11 cellular contexts compared by ENCODE assay signal in genomic region chr6:68468244-68468884, GRCh38.
DNase-seq lines count a peak whose midpoint lies in the region; ATAC-seq, FAIRE-seq and TF ChIP-seq lines count a peak whose summit lies in the region.
"Had no signal": no experiment of that assay in that cellular context is flagged by ENCODE, and none has a peak within 500 bp of the region (broad histone marks: within the 10 kb centered on the region; RNA-seq: fewer than 3 reads in every experiment).

No MANE protein-coding gene starts in this region.

- no peak for DNase-seq in D721Med (ENCODE audit: insufficient read length, low spot score)
- peak; percentile 11 for DNase-seq in HEK293T (ENCODE audit: extremely low spot score)
- peak; percentile 41 for DNase-seq in SK-MEL-5 (ENCODE audit: low read depth, low spot score)
- DNase-seq in fibroblast of pulmonary artery (ENCODE audit: low read depth): peak; percentile 2
- no peak for DNase-seq in cortex of kidney (lab: John Stamatoyannopoulos, UW)
- no peak for DNase-seq in Kasumi-1 (lab: John Stamatoyannopoulos, UW)
- no peak for DNase-seq in T-helper 9 cell
- DNase-seq in upper lobe of left lung: no peak
- DNase-seq: activated T-cell treated with anti-CD3 and anti-CD28 coated beads, Interleukin-2, amount 50 U/mL, for 72 hours; central memory CD4-positive, alpha-beta T cell; NCI-H1436 treated with DMSO at 0.1 percent for 48 hours had no signal

- in situ Hi-C loops in SK-MEL-5 (cut with HindIII; ENCODE audit: low pct_unique_long_range_greater_than_20kb, low sequenced_read_pairs): no loop called here

- 38 to 50% methylated on average over 4 of the region's 4 CpGs for WGBS in upper lobe of left lung, 2 donors

- POLR2A ChIA-PET in HEK293T (lab: Yijun Ruan, JAX): no interaction called here

- H3K4me3 ChIP-seq in fibroblast of pulmonary artery (replicated peaks; ENCODE audit: low read depth, low read length): no peak overlapping the region
- no peak overlapping the region for H3K4me3 ChIP-seq in upper lobe of left lung

- H3K9me3 ChIP-seq in upper lobe of left lung: no peaks in the 10 kb centered on the region

- ATAC-seq in upper lobe of left lung (ENCODE audit: low FRiP score in 2 of 2): no peak
- ATAC-seq: activated T-cell treated with anti-CD3 and anti-CD28 coated beads, Interleukin-2, amount 50 U/mL, for 72 hours had no signal

- TF ChIP-seq EP300 in upper lobe of left lung (IDR thresholded peaks at IDR 0.05): no peak

- no peak overlapping the region for H3K27ac ChIP-seq in upper lobe of left lung

- H3K36me3 ChIP-seq in upper lobe of left lung: no peaks in the 10 kb centered on the region

- FAIRE-seq in D721Med (lab: Jason Lieb, UNC): no peak

- no peaks in the 10 kb centered on the region for H3K4me1 ChIP-seq in upper lobe of left lung

- no peaks in the 10 kb centered on the region for H3K27me3 ChIP-seq in upper lobe of left lung

- CTCF ChIA-PET in HEK293T (lab: Yijun Ruan, JAX): no interaction called here

- no peak for TF ChIP-seq POLR2A in upper lobe of left lung (IDR thresholded peaks at IDR 0.05)

- TF ChIP-seq CTCF in D721Med (IDR thresholded peaks at IDR 0.05; ENCODE audit: insufficient read depth, missing control alignments) (peak; percentile 37), fibroblast of pulmonary artery (IDR thresholded peaks at IDR 0.05; ENCODE audit: low read length, missing control alignments) (peak; percentile 9), upper lobe of left lung (IDR thresholded peaks at IDR 0.05) (no peak)

TF ChIP-seq in HEK293T, 16 proteins besides CTCF, POLR2A, EP300 and RAD21:
- no peak for TF ChIP-seq TARDBP (IDR thresholded peaks at IDR 0.05)
- TF ChIP-seq ZNF384 (IDR thresholded peaks at IDR 0.05): no peak
- no peak for TF ChIP-seq ELF4 (IDR thresholded peaks at IDR 0.05)
- no peak for TF ChIP-seq LEF1 (IDR thresholded peaks at IDR 0.05; ENCODE audit: borderline replicate concordance)
- no peak for TF ChIP-seq FOXK2 (IDR thresholded peaks at IDR 0.05)
- TF ChIP-seq HDGF (IDR thresholded peaks at IDR 0.05; ENCODE audit: borderline replicate concordance): no peak
- no peak for TF ChIP-seq NFRKB (IDR thresholded peaks at IDR 0.05)
- no peak for TF ChIP-seq SP1 (IDR thresholded peaks at IDR 0.05)
TF ChIP-seq in HEK293T: peak in this region for 0.

Comparison
In these comparisons a context has a peak if more than half of its experiments do, and no peak if none do; other contexts are left out.
1. DNase-seq: peak in HEK293T (single experiment), SK-MEL-5 (single experiment) and fibroblast of pulmonary artery (single experiment); none in D721Med (single experiment), cortex of kidney (single experiment), Kasumi-1 (0 of 2), T-helper 9 cell (single experiment) and upper lobe of left lung (0 of 2).
2. CTCF ChIP-seq: peak in D721Med (single experiment) and fibroblast of pulmonary artery (single experiment); none in upper lobe of left lung (0 of 6).